Comparison of ENCODE assay signal across 11 cellular contexts in genomic region chr2:17976871-17977746, GRCh38.
DNase-seq lines count a peak whose midpoint lies in the region; ATAC-seq and TF ChIP-seq lines count a peak whose summit lies in the region.
"Had no signal": no experiment of that assay in that cellular context is flagged by ENCODE, and none has a peak within 500 bp of the region (broad histone marks: within the 10 kb centered on the region; RNA-seq: fewer than 3 reads in every experiment).

No MANE protein-coding gene starts in this region.

- no peaks in the 10 kb centered on the region for H3K4me1 ChIP-seq in neuron (ENCODE audit: insufficient read depth, low read length)
- H3K4me1 ChIP-seq: testis had no signal

- H3K9me3 ChIP-seq in neuron (ENCODE audit: low read length) = no peaks in the 10 kb centered on the region
- H3K9me3 ChIP-seq: testis had no signal

- DNase-seq in AG08396 (ENCODE audit: low spot score) (peak; percentile 87), RPMI7951 (ENCODE audit: low read depth) (peak; percentile 97), fibroblast of mammary gland (ENCODE audit: low read depth) (peak; percentile 100), left lobe of liver (ENCODE audit: low spot score) (no peak)
- no peak for DNase-seq in activated naive CD4-positive, alpha-beta T cell (lab: John Stamatoyannopoulos, UW)
- DNase-seq in stimulated activated CD4-positive, alpha-beta T cell treated with anti-CD3 and anti-CD28 coated beads, Interleukin-2, amount 100 ng/mL, for 24 hours = no peak
- DNase-seq: CD4-positive, alpha-beta memory T cell; testis had no signal

- no peak for TF ChIP-seq CTCF in fibroblast of mammary gland (conservative IDR thresholded peaks at IDR 0.05; ENCODE audit: control insufficient read depth, insufficient read depth, low read depth, low read length)

- no peaks in the 10 kb centered on the region for H3K36me3 ChIP-seq in neuron (ENCODE audit: insufficient read depth, low read length)

- ATAC-seq in GM21367 (IDR thresholded peaks at IDR 0.05; ENCODE audit: unreplicated experiment) (no peak), left lobe of liver (no peak)
- ATAC-seq: HCT116 had no signal

- H3K4me3 ChIP-seq in fibroblast of mammary gland (ENCODE audit: control insufficient read depth, low read depth, low read length) (no peak overlapping the region), neuron (ENCODE audit: low read length) (no peak overlapping the region)
- H3K4me3 ChIP-seq: testis had no signal

- peak overlapping the region; percentile 1 for H2AFZ ChIP-seq in neuron (ENCODE audit: low read depth, low read length)

- H3K27me3 ChIP-seq in neuron (ENCODE audit: insufficient read depth, low read length) = no peaks in the 10 kb centered on the region
- H3K27me3 ChIP-seq: testis had no signal

Comparison
In these comparisons a context has a peak if more than half of its experiments do, and no peak if none do; other contexts are left out.
1. DNase-seq: peak in AG08396 (single experiment), RPMI7951 (single experiment) and fibroblast of mammary gland (single experiment); none in activated naive CD4-positive, alpha-beta T cell (0 of 4), left lobe of liver (single experiment) and stimulated activated CD4-positive, alpha-beta T cell treated with anti-CD3 and anti-CD28 coated beads, Interleukin-2, amount 100 ng/mL, for 24 hours (0 of 2).